ENCODE assay signal across 1 cellular context in genomic region chr2:27626921-27627320, GRCh38.
TF ChIP-seq lines count a peak whose summit lies in the region.

No MANE protein-coding gene starts in this region.

TF ChIP-seq in K562, 482 proteins besides CTCF, POLR2A, EP300 and RAD21:
- TF ChIP-seq CTBP1 (IDR thresholded peaks at IDR 0.05; ENCODE audit: borderline replicate concordance), result 0 out of 2 replicates have a peak, but pooled peaks have one; percentile 20
- 0 out of 4 replicates have a peak, but pooled peaks of 1 of the 2 experiments have one; percentile 27 for TF ChIP-seq KDM1A (IDR thresholded peaks at IDR 0.05)
- TF ChIP-seq SPI1 (IDR thresholded peaks at IDR 0.05; ENCODE audit: borderline replicate concordance, low read depth, low read length), result 0 out of 2 replicates have a peak, but pooled peaks have one; percentile 35
